Comparison of ENCODE assay signal across 16 cellular contexts in genomic region chr1:179164494-179164893, GRCh38.
A peak's percentile ranks its signal among the peaks of the same experiment; 100 is the strongest.
DNase-seq lines count a peak whose midpoint lies in the region; ATAC-seq, FAIRE-seq and TF ChIP-seq lines count a peak whose summit lies in the region.
"Had no signal": no experiment of that assay in that cellular context is flagged by ENCODE, and none has a peak within 500 bp of the region (broad histone marks: within the 10 kb centered on the region; RNA-seq: fewer than 3 reads in every experiment).

No MANE protein-coding gene starts in this region.

- no peak for TF ChIP-seq CTCF in AG04450 (IDR thresholded peaks at IDR 0.05; ENCODE audit: low read depth, low read length)
- no peak for TF ChIP-seq CTCF in bronchial epithelial cell (IDR thresholded peaks at IDR 0.05; ENCODE audit: insufficient read depth, low read length, severe bottlenecking)

- CTCF ChIA-PET in AG04450 (lab: Charles Lee), result interaction anchor here (2.2 kb wide), 1 partner anchor 44 kb away, joined by 11 read pairs; no protein-coding TSS in a partner anchor

- no peak overlapping the region for H3K4me3 ChIP-seq in AG04450 (ENCODE audit: low read depth, low read length)
- no peak overlapping the region for H3K4me3 ChIP-seq in bronchial epithelial cell (ENCODE audit: low read depth, low read length)
- H3K4me3 ChIP-seq: esophagus muscularis mucosa, left ventricle myocardium inferior, uterus had no signal

- DNase-seq in AG04450 (ENCODE audit: low read depth, low spot score), result peak; percentile 69
- DNase-seq in HS-5 (ENCODE audit: low read depth), result peak; percentile 92
- peak; percentile 71 for DNase-seq in bronchial epithelial cell (ENCODE audit: low read depth)
- DNase-seq in iPS-NIHi11 (ENCODE audit: low spot score), result peak; percentile 28
- DNase-seq in NCI-H1105 treated with DMSO at 0.1 percent for 48 hours (lab: John Stamatoyannopoulos, UW), result no peak
- no peak for DNase-seq in ureter (ENCODE audit: low spot score)
- no peak for DNase-seq in globus pallidus (ENCODE audit: low spot score)
- DNase-seq: AML-193, GDM1, left ventricle myocardium inferior, NCI-H1105, NCI-H82, uterus had no signal

- no peak for ATAC-seq in HG02870 (IDR thresholded peaks at IDR 0.05; ENCODE audit: unreplicated experiment)
- ATAC-seq: activated T-helper 17 cell treated with anti-CD3 and anti-CD28 coated beads, Interleukin-2, amount 50 U/mL, for 72 hours had no signal

- POLR2A ChIA-PET in AG04450 (lab: Yijun Ruan, JAX), result interaction anchor here (1.3 kb wide), 1 partner anchor 21 kb away, joined by 3 read pairs; no protein-coding TSS in a partner anchor

- H3K9me3 ChIP-seq in AG04450 (ENCODE audit: control insufficient read depth, insufficient read depth, low read length), result no peaks in the 10 kb centered on the region; the same call in 1 of the 2 replicates
- H3K9me3 ChIP-seq: esophagus muscularis mucosa, left ventricle myocardium inferior, uterus had no signal

- H3K36me3 ChIP-seq in bronchial epithelial cell (ENCODE audit: control insufficient read depth, insufficient read depth, low read length), result no peaks in the 10 kb centered on the region
- H3K36me3 ChIP-seq: esophagus muscularis mucosa, left ventricle myocardium inferior, uterus had no signal

- H3K27me3 ChIP-seq in AG04450 (ENCODE audit: control insufficient read depth, insufficient read depth, low read length) (no peaks in the 10 kb centered on the region), bronchial epithelial cell (ENCODE audit: control insufficient read depth, insufficient read depth, low read length) (no peaks in the 10 kb centered on the region)
- H3K27me3 ChIP-seq: esophagus muscularis mucosa, uterus had no signal

- no peak for FAIRE-seq in bronchial epithelial cell (lab: Jason Lieb, UNC)

- no peak overlapping the region for H3K27ac ChIP-seq in AG04450 (ENCODE audit: low read depth, low read length)
- H3K27ac ChIP-seq: esophagus muscularis mucosa, left ventricle myocardium inferior, uterus had no signal

Comparison
In these comparisons a context has a peak if more than half of its experiments do, and no peak if none do; other contexts are left out.
1. DNase-seq: peak in AG04450 (single experiment), HS-5 (single experiment), bronchial epithelial cell (single experiment) and iPS-NIHi11 (single experiment); none in NCI-H1105 treated with DMSO at 0.1 percent for 48 hours (single experiment), ureter (single experiment) and globus pallidus (single experiment).